Comparison of ENCODE assay signal across 15 cellular contexts in the genomic region with DNA sequence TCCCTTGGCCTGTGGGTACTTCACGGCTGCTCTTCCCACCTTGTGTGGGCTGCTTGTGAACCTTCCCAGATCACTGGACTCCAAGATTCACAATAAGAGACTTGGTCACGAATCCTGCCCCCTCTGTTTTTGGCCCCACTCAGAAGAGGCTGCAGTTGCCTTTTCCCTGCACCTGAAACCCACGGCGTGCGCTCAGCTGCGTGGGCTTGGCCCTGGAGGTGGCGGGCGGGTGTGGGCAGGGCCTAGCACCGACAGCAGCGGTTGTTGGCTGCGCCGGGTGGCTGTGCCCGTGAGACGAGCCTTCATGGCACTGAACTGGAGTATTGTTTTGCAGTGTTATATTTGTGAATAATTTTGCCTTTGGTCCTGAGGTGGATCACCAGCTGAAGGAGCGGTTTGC. TPM values are rescaled to one million over a fixed set of nuclear protein-coding genes. Genes with fewer than 3 reads are reported as not detected.
A peak's percentile ranks its signal among the peaks of the same experiment; 100 is the strongest.
DNase-seq lines count a peak whose midpoint lies in the region; ATAC-seq and TF ChIP-seq lines count a peak whose summit lies in the region.
"Had no signal": no experiment of that assay in that cellular context is flagged by ENCODE, and none has a peak within 500 bp of the region (broad histone marks: within the 10 kb centered on the region; RNA-seq: fewer than 3 reads in every experiment).

No MANE protein-coding gene starts in this region.

- H3K27ac ChIP-seq in GM23338 (ENCODE audit: low read depth) (peak overlapping the region; percentile 92), VCaP (peak overlapping the region; percentile 84; the same call in 1 of the 2 replicates), esophagus (ENCODE audit: low read depth in 2 of 2, low read length in 1 of 2) (peak overlapping the region; percentile 79 to 88), skin epidermis (peak overlapping the region in 11 of 21 experiments; percentile 3 to 73 (median 42))

- H3K4me1 ChIP-seq in GM23338 (ENCODE audit: insufficient read depth) (no peaks in the 10 kb centered on the region), esophagus (ENCODE audit: control insufficient read depth in 2 of 2, insufficient read depth in 2 of 2, low read length in 1 of 2) (peaks cover 19 to 31% of the 10 kb centered on the region in 2 donors)
- H3K4me1 ChIP-seq: HAP-1 had no signal

- no peaks in the 10 kb centered on the region for H3K27me3 ChIP-seq in GM23338 (ENCODE audit: insufficient read depth)
- no peaks in the 10 kb centered on the region for H3K27me3 ChIP-seq in esophagus (ENCODE audit: control insufficient read depth in 1 of 2, insufficient read depth in 2 of 2, low read length in 2 of 2)

- no peak for TF ChIP-seq CTCF in GM23338 (conservative IDR thresholded peaks at IDR 0.05; ENCODE audit: low read depth in 2 of 2)
- TF ChIP-seq CTCF in VCaP (conservative IDR thresholded peaks at IDR 0.05), result no peak

- H3K27me3 Mint-ChIP-seq in GM23338 (ENCODE audit: insufficient read depth, low read depth, poor library complexity), result peaks cover 5% of the 10 kb centered on the region
- H3K27me3 Mint-ChIP-seq: CD4-positive, alpha-beta T cell had no signal

- no peaks in the 10 kb centered on the region for H3K9me3 ChIP-seq in esophagus (ENCODE audit: control insufficient read depth in 2 of 2, insufficient read depth in 1 of 2, low read depth in 1 of 2, low read length in 1 of 2)
- H3K9me3 ChIP-seq: HAP-1 had no signal

- H3K79me2 ChIP-seq in GM23338 (replicated peaks; ENCODE audit: insufficient read depth), result peaks cover 20% of the 10 kb centered on the region; the same call in 1 of the 2 replicates

- H3F3A ChIP-seq in GM23338 (replicated peaks; ENCODE audit: low read depth), result 0 out of 2 replicates have a peak, but pooled peaks cover 6% of the 10 kb centered on the region

- WGBS in esophagus, 2 donors, result 77 to 79% methylated on average over 15 of the region's 15 CpGs

- no peaks in the 10 kb centered on the region; the same call in 1 of the 2 replicates for H3K36me3 ChIP-seq in GM23338 (ENCODE audit: insufficient read depth)
- peaks cover 0 to 40% of the 10 kb centered on the region in 2 donors for H3K36me3 ChIP-seq in esophagus (ENCODE audit: control insufficient read depth in 2 of 2, insufficient read depth in 2 of 2, low read length in 1 of 2)

- peaks cover 34% of the 10 kb centered on the region for H3K36me3 Mint-ChIP-seq in GM23338 (ENCODE audit: low read depth)

- no peak for ATAC-seq in GM23338
- ATAC-seq: GM12878 had no signal

- H2AFZ ChIP-seq in GM23338, result no peak overlapping the region

- H3K27ac Mint-ChIP-seq in GM23338, result no peak overlapping the region
- H3K27ac Mint-ChIP-seq: CD4-positive, alpha-beta T cell had no signal

- H4K20me1 ChIP-seq in GM23338 (replicated peaks; ENCODE audit: insufficient read depth), result no peaks in the 10 kb centered on the region; the same call in 1 of the 2 replicates

- no peak overlapping the region for H3K4me3 ChIP-seq in GM23338
- H3K4me3 ChIP-seq in esophagus (ENCODE audit: low read depth in 1 of 2, low read length in 2 of 2), result no peak overlapping the region
- no peak overlapping the region for H3K4me3 ChIP-seq in skin epidermis
- H3K4me3 ChIP-seq: GM12878, HAP-1 had no signal

- in situ Hi-C loops in KBM-7 (cut with MboI; ENCODE audit: low pct_unique_long_range_greater_than_20kb, low sequenced_read_pairs), result no loop called here

- no peak overlapping the region for H3K4me3 Mint-ChIP-seq in GM23338
- H3K4me3 Mint-ChIP-seq: CD4-positive, alpha-beta T cell had no signal

- peaks cover 6% of the 10 kb centered on the region; the same call in 1 of the 3 replicates for H3K4me1 Mint-ChIP-seq in GM23338

- H3K4me2 ChIP-seq in GM23338, result no peak overlapping the region

- no peaks in the 10 kb centered on the region for H3K9me2 ChIP-seq in GM23338 (ENCODE audit: insufficient read depth)

- no peaks in the 10 kb centered on the region; the same call in 2 of the 3 replicates for H3K9me3 Mint-ChIP-seq in GM23338
- H3K9me3 Mint-ChIP-seq: CD4-positive, alpha-beta T cell had no signal

- DNase-seq in GM23338 (ENCODE audit: low spot score) (no peak), HCEC 1CT (no peak), COR-L47 (lab: John Stamatoyannopoulos, UW) (no peak), KBM-7 (no peak)
- DNase-seq: ACHN; C1 segment of cervical spinal cord; CD4-positive, alpha-beta T cell; DMS79; GOT3; IMR-90 had no signal

TF ChIP-seq in GM23338, 12 proteins besides CTCF, POLR2A, EP300 and RAD21 (continues in another document):
- TF ChIP-seq POLR2AphosphoS5 (IDR thresholded peaks at IDR 0.05; ENCODE audit: low read depth), result no peak
- TF ChIP-seq JUNB (IDR thresholded peaks at IDR 0.05; ENCODE audit: unreplicated experiment), result no peak
- TF ChIP-seq NANOG (IDR thresholded peaks at IDR 0.05; ENCODE audit: borderline replicate concordance), result no peak
- TF ChIP-seq STAT1 (IDR thresholded peaks at IDR 0.05; ENCODE audit: unreplicated experiment), result no peak
- TF ChIP-seq, protein P1, sequence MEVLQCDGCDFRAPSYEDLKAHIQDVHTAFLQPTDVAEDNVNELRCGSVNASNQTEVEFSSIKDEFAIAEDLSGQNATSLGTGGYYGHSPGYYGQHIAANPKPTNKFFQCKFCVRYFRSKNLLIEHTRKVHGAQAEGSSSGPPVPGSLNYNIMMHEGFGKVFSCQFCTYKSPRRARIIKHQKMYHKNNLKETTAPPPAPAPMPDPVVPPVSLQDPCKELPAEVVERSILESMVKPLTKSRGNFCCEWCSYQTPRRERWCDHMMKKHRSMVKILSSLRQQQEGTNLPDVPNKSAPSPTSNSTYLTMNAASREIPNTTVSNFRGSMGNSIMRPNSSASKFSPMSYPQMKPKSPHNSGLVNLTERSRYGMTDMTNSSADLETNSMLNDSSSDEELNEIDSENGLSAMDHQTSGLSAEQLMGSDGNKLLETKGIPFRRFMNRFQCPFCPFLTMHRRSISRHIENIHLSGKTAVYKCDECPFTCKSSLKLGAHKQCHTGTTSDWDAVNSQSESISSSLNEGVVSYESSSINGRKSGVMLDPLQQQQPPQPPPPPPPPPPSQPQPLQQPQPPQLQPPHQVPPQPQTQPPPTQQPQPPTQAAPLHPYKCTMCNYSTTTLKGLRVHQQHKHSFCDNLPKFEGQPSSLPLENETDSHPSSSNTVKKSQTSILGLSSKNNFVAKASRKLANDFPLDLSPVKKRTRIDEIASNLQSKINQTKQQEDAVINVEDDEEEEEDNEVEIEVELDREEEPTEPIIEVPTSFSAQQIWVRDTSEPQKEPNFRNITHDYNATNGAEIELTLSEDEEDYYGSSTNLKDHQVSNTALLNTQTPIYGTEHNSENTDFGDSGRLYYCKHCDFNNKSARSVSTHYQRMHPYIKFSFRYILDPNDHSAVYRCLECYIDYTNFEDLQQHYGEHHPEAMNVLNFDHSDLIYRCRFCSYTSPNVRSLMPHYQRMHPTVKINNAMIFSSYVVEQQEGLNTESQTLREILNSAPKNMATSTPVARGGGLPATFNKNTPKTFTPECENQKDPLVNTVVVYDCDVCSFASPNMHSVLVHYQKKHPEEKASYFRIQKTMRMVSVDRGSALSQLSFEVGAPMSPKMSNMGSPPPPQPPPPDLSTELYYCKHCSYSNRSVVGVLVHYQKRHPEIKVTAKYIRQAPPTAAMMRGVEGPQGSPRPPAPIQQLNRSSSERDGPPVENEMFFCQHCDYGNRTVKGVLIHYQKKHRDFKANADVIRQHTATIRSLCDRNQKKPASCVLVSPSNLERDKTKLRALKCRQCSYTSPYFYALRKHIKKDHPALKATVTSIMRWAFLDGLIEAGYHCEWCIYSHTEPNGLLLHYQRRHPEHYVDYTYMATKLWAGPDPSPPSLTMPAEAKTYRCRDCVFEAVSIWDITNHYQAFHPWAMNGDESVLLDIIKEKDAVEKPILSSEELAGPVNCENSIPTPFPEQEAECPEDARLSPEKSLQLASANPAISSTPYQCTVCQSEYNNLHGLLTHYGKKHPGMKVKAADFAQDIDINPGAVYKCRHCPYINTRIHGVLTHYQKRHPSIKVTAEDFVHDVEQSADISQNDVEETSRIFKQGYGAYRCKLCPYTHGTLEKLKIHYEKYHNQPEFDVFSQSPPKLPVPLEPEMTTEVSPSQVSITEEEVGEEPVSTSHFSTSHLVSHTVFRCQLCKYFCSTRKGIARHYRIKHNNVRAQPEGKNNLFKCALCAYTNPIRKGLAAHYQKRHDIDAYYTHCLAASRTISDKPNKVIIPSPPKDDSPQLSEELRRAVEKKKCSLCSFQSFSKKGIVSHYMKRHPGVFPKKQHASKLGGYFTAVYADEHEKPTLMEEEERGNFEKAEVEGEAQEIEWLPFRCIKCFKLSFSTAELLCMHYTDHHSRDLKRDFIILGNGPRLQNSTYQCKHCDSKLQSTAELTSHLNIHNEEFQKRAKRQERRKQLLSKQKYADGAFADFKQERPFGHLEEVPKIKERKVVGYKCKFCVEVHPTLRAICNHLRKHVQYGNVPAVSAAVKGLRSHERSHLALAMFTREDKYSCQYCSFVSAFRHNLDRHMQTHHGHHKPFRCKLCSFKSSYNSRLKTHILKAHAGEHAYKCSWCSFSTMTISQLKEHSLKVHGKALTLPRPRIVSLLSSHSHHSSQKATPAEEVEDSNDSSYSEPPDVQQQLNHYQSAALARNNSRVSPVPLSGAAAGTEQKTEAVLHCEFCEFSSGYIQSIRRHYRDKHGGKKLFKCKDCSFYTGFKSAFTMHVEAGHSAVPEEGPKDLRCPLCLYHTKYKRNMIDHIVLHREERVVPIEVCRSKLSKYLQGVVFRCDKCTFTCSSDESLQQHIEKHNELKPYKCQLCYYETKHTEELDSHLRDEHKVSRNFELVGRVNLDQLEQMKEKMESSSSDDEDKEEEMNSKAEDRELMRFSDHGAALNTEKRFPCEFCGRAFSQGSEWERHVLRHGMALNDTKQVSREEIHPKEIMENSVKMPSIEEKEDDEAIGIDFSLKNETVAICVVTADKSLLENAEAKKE (CRISPR knock-in tag; IDR thresholded peaks at IDR 0.05), result no peak

RNA-seq across cellular contexts. Expression of a gene that starts 33.8 kb away (rescaled TPM):
- 175 and 210 TPM in 2 replicates for total RNA-seq in GM23338 (2014; rRNA removed; shearing (Covaris generic))
- polyA plus RNA-seq in GM23338 (2016; fragmentation: Nextera tagmentation; extraction: Ambion mirVana) (142 and 146 TPM in 2 replicates), esophagus (10 to 100 TPM; 55.5 to 59.5 TPM)

RNA-seq across cellular contexts. Expression of a gene that starts 34.3 kb away (rescaled TPM):
- 79.1 and 128 TPM in 2 replicates for total RNA-seq in GM23338 (2014; rRNA removed; shearing (Covaris generic))
- polyA plus RNA-seq in GM23338 (2016; fragmentation: Nextera tagmentation; extraction: Ambion mirVana) (67.7 and 76.0 TPM in 2 replicates), esophagus (10 to 100 TPM; 38.2 to 55.3 TPM)

RNA-seq across cellular contexts. Expression of a gene that starts 38.6 kb away (rescaled TPM):
- total RNA-seq in GM23338 (2014; rRNA removed; shearing (Covaris generic)), result 23.4 and 40.6 TPM in 2 replicates
- polyA plus RNA-seq in GM23338 (2016; fragmentation: Nextera tagmentation; extraction: Ambion mirVana), result 25.5 and 31.0 TPM in 2 replicates
- polyA plus RNA-seq in esophagus, result 10 to 100 TPM in 1 of 2 donors, 1 to 10 TPM in 1; 7.6 to 17.9 TPM

RNA-seq across cellular contexts. Expression of a gene that starts 46.8 kb away (rescaled TPM):
- total RNA-seq in GM23338 (2014; rRNA removed; shearing (Covaris generic)), result 2.6 and 6.8 TPM in 2 replicates
- 1.4 and 1.9 TPM in 2 replicates for polyA plus RNA-seq in GM23338 (2016; fragmentation: Nextera tagmentation; extraction: Ambion mirVana)
- 1 to 10 TPM in 1 of 2 donors, under 1 TPM in 1; 0.55 to 2.5 TPM for polyA plus RNA-seq in esophagus
- total RNA-seq: IMR-90 had no signal

RNA-seq across cellular contexts. Expression of a gene that starts 51.0 kb away (rescaled TPM):
- total RNA-seq in GM23338 (2014; rRNA removed; shearing (Covaris generic)), result 205 and 236 TPM in 2 replicates
- polyA plus RNA-seq in GM23338 (2016; fragmentation: Nextera tagmentation; extraction: Ambion mirVana), result 101 and 117 TPM in 2 replicates
- polyA plus RNA-seq in esophagus, result 10 to 100 TPM; 50.8 to 64.5 TPM

Comparison
In these comparisons a context has a peak if more than half of its experiments do, and no peak if none do; other contexts are left out.
1. H3K27ac ChIP-seq: peak in every context shown above with its lines; median percentile 92 in GM23338; 84 in VCaP; 84 in esophagus; 42 in skin epidermis.